ENCODE assay signal across 11 cellular contexts in genomic region chr21:45454924-45455315, GRCh38. TPM values are rescaled to one million over a fixed set of nuclear protein-coding genes. Genes with fewer than 3 reads are reported as not detected.
A peak's percentile ranks its signal among the peaks of the same experiment; 100 is the strongest.
DNase-seq lines count a peak whose midpoint lies in the region; ATAC-seq and TF ChIP-seq lines count a peak whose summit lies in the region.
"Had no signal": no experiment of that assay in that cellular context is flagged by ENCODE, and none has a peak within 500 bp of the region (broad histone marks: within the 10 kb centered on the region; RNA-seq: fewer than 3 reads in every experiment).

No MANE protein-coding gene starts in this region.

- no peaks in the 10 kb centered on the region for H3K27me3 Mint-ChIP-seq in T-helper 17 cell
- H3K27me3 Mint-ChIP-seq in mesothelial cell of epicardium (ENCODE audit: low read depth) = no peaks in the 10 kb centered on the region

- ATAC-seq in right lobe of liver (peak in 3 of 4 donors; percentile 2 to 10 (median 4)), upper lobe of right lung (no peak), T-helper 17 cell (no peak)

- H3K36me3 ChIP-seq in Peyer's patch (no peaks in the 10 kb centered on the region), right lobe of liver (peaks cover 0 to 4% (median 0%) of the 10 kb centered on the region in 4 donors), upper lobe of right lung (no peaks in the 10 kb centered on the region)

- no peaks in the 10 kb centered on the region for H3K9me3 Mint-ChIP-seq in mesothelial cell of epicardium

- H3K4me1 ChIP-seq in Peyer's patch = peaks cover 0 to 9% (median 0%) of the 10 kb centered on the region in 4 donors
- peaks cover 0 to 42% (median 16%) of the 10 kb centered on the region in 4 donors for H3K4me1 ChIP-seq in right lobe of liver
- H3K4me1 ChIP-seq in upper lobe of right lung = peaks cover 4% of the 10 kb centered on the region
- H3K4me1 ChIP-seq: parathyroid adenoma had no signal

- H3K36me3 Mint-ChIP-seq in T-helper 17 cell (ENCODE audit: low read depth) = no peaks in the 10 kb centered on the region
- peaks cover 2% of the 10 kb centered on the region for H3K36me3 Mint-ChIP-seq in mesothelial cell of epicardium

- no peaks in the 10 kb centered on the region for H3K4me1 Mint-ChIP-seq in T-helper 17 cell
- H3K4me1 Mint-ChIP-seq in mesothelial cell of epicardium = peaks cover 36% of the 10 kb centered on the region

- H3K9me3 ChIP-seq in Peyer's patch (no peaks in the 10 kb centered on the region), right lobe of liver (no peaks in the 10 kb centered on the region), upper lobe of right lung (no peaks in the 10 kb centered on the region), T-helper 17 cell (ENCODE audit: control insufficient read depth, low read length, poor library complexity, severe bottlenecking) (no peaks in the 10 kb centered on the region)

- TF ChIP-seq POLR2A in Peyer's patch (IDR thresholded peaks at IDR 0.05) (no peak), right lobe of liver (IDR thresholded peaks at IDR 0.05) (no peak)

- no peak for TF ChIP-seq CTCF in Peyer's patch (IDR thresholded peaks at IDR 0.05)
- no peak for TF ChIP-seq CTCF in epithelial cell of proximal tubule (conservative IDR thresholded peaks at IDR 0.05; ENCODE audit: low read depth, low read length)
- TF ChIP-seq CTCF in right lobe of liver (IDR thresholded peaks at IDR 0.05) = no peak
- no peak for TF ChIP-seq CTCF in upper lobe of right lung (IDR thresholded peaks at IDR 0.05)
- no peak for TF ChIP-seq CTCF in mesothelial cell of epicardium (IDR thresholded peaks at IDR 0.05; ENCODE audit: unreplicated experiment)

- DNase-seq in Peyer's patch (no peak), epithelial cell of proximal tubule (ENCODE audit: low read depth) (no peak), right lobe of liver (peak in 2 of 3 donors; percentile 42 to 73), upper lobe of right lung (no peak), T-helper 17 cell (no peak), mesothelial cell of epicardium (ENCODE audit: low spot score in 2 of 2, unreplicated experiment in 2 of 2) (no peak), SHP77 treated with DMSO at 0.1 percent for 48 hours (lab: John Stamatoyannopoulos, UW) (no peak)
- DNase-seq: activated naive CD4-positive, alpha-beta T cell treated with anti-CD3 and anti-CD28 coated beads, Interleukin-2, amount 50 U/mL, for 16 hours; stimulated activated CD4-positive, alpha-beta T cell treated with anti-CD3 and anti-CD28 coated beads, Interleukin-4, amount 100 ng/mL, for 1 hour; stimulated activated naive CD4-positive, alpha-beta T cell treated with Interleukin-2 at 50 U/mL for 16 hours had no signal

- H3K27me3 ChIP-seq in Peyer's patch = no peaks in the 10 kb centered on the region
- no peaks in the 10 kb centered on the region for H3K27me3 ChIP-seq in right lobe of liver
- no peaks in the 10 kb centered on the region for H3K27me3 ChIP-seq in upper lobe of right lung

- peak overlapping the region in 1 of 4 donors; percentile 25 for H3K4me3 ChIP-seq in Peyer's patch
- H3K4me3 ChIP-seq in epithelial cell of proximal tubule (ENCODE audit: low read depth, low read length) = peak overlapping the region; percentile 12
- H3K4me3 ChIP-seq in right lobe of liver = peak overlapping the region; percentile 69 to 91 (median 79)
- peak overlapping the region; percentile 37 for H3K4me3 ChIP-seq in upper lobe of right lung

- H3K27ac Mint-ChIP-seq in T-helper 17 cell = no peak overlapping the region
- H3K27ac Mint-ChIP-seq in mesothelial cell of epicardium = no peak overlapping the region

- intact Hi-C loops in right lobe of liver (cut with DNase I) (no loop called here), upper lobe of right lung (cut with DNase I) (loop anchor here (10.0 kb wide), 1 partner anchor 310 kb away; no protein-coding TSS in a partner anchor)

- H3K27ac ChIP-seq in Peyer's patch (peak overlapping the region in 3 of 4 donors; percentile 10 to 25 (median 22)), right lobe of liver (peak overlapping the region; percentile 39 to 78 (median 43)), upper lobe of right lung (peak overlapping the region; percentile 42)
- H3K27ac ChIP-seq: parathyroid adenoma had no signal

- no peak overlapping the region for H3K4me3 Mint-ChIP-seq in T-helper 17 cell
- no peak overlapping the region for H3K4me3 Mint-ChIP-seq in mesothelial cell of epicardium

- WGBS in right lobe of liver (ENCODE audit: insufficient coverage, low coverage, low lambda C conversion rate, missing lambda C conversion rate) = 27% methylated on average over 5 of the region's 12 CpGs

RNA-seq across cellular contexts. Expression of gene COL18A1, which starts 50.0 kb away (rescaled TPM):
- 10 to 100 TPM; 18.6 to 85.0 (median 33.0) TPM for total RNA-seq in Peyer's patch
- total RNA-seq in epithelial cell of proximal tubule = 346 and 535 TPM in 2 replicates
- 100 to 1,000 TPM; 261 to 487 (median 297) TPM for total RNA-seq in right lobe of liver
- total RNA-seq in upper lobe of right lung = 60.4 TPM
- 10 to 100 TPM in 1 of 2 donors, 1 to 10 TPM in 1; 5.4 to 17.1 TPM for total RNA-seq in T-helper 17 cell
- total RNA-seq in mesothelial cell of epicardium = 302 to 315 TPM (median 305 TPM) in 3 replicates

Comparison
In these comparisons a context has a peak if more than half of its experiments do, and no peak if none do; other contexts are left out.
1. DNase-seq: peak in right lobe of liver (2 of 3); none in Peyer's patch (0 of 3), epithelial cell of proximal tubule (single experiment), upper lobe of right lung (single experiment), T-helper 17 cell (0 of 3), mesothelial cell of epicardium (0 of 2) and SHP77 treated with DMSO at 0.1 percent for 48 hours (single experiment).
2. ATAC-seq: peak in right lobe of liver (3 of 4); none in upper lobe of right lung (single experiment) and T-helper 17 cell (single experiment).
3. Peak in every context shown above with its lines, with median percentiles within 50 percentile points of each other: H3K27ac ChIP-seq.